ENCODE assay signal across 8 cellular contexts in genomic region chr16:72990003-72990521, GRCh38. TPM values are rescaled to one million over a fixed set of nuclear protein-coding genes. Genes with fewer than 3 reads are reported as not detected.
DNase-seq lines count a peak whose midpoint lies in the region; TF ChIP-seq lines count a peak whose summit lies in the region.

No MANE protein-coding gene starts in this region.

- peaks cover 2% of the 10 kb centered on the region for H3K27me3 Mint-ChIP-seq in activated CD4-positive, alpha-beta T cell treated with anti-CD3 and anti-CD28 coated beads, Interleukin-2, amount 10 ng/mL, durations not matched to agents 7 days and 5 days

- H3K27ac ChIP-seq in mesodermal cell (ENCODE audit: low read depth, low read length, severe bottlenecking) = peak overlapping the region; percentile 96

- H3K9me3 Mint-ChIP-seq in activated CD4-positive, alpha-beta T cell treated with anti-CD3 and anti-CD28 coated beads, Interleukin-2, amount 10 ng/mL, durations not matched to agents 7 days and 5 days = no peaks in the 10 kb centered on the region

- H3K4me1 ChIP-seq in mesodermal cell (ENCODE audit: control insufficient read depth, insufficient read depth, low read length, poor library complexity, severe bottlenecking) = peaks cover 62% of the 10 kb centered on the region

- CTCF ChIA-PET in activated CD4-positive, alpha-beta T cell treated with anti-CD3 and anti-CD28 coated beads, Interleukin-2, amount 10 ng/mL, durations not matched to agents 7 days and 5 days (lab: Charles Lee) = no interaction called here

- H3K4me1 Mint-ChIP-seq in activated CD4-positive, alpha-beta T cell treated with anti-CD3 and anti-CD28 coated beads, Interleukin-2, amount 10 ng/mL, durations not matched to agents 7 days and 5 days = no peaks in the 10 kb centered on the region

- no peak for TF ChIP-seq CTCF in cardiac fibroblast (IDR thresholded peaks at IDR 0.05; ENCODE audit: low read depth, low read length)

- H3K9me3 ChIP-seq in mesodermal cell (ENCODE audit: control insufficient read depth, low read length) = no peaks in the 10 kb centered on the region

- no peak overlapping the region for H3K4me3 Mint-ChIP-seq in activated CD4-positive, alpha-beta T cell treated with anti-CD3 and anti-CD28 coated beads, Interleukin-2, amount 10 ng/mL, durations not matched to agents 7 days and 5 days

- 22 to 33% methylated on average over 10 to 13 of the region's 17 CpGs for WGBS in mesodermal cell (ENCODE audit: insufficient coverage in 2 of 2), 2 experiments

- POLR2A ChIA-PET in activated CD4-positive, alpha-beta T cell treated with anti-CD3 and anti-CD28 coated beads, Interleukin-2, amount 10 ng/mL, durations not matched to agents 7 days and 5 days (lab: Charles Lee) = no interaction called here

- DNase-seq in A172 (ENCODE audit: low spot score) (peak; percentile 84), HK-2 (ENCODE audit: unreplicated experiment) (peak; percentile 60), cardiac fibroblast (ENCODE audit: low read depth in 2 of 2) (peak; percentile 72 to 83), NCI-H187 treated with DMSO at 0.1 percent for 48 hours (lab: John Stamatoyannopoulos, UW) (no peak), NCI-H2171 treated with DMSO at 0.1 percent for 48 hours (lab: John Stamatoyannopoulos, UW) (no peak), globus pallidus (ENCODE audit: low spot score) (no peak)
- no peak for DNase-seq in activated CD4-positive, alpha-beta T cell treated with anti-CD3 and anti-CD28 coated beads, Interleukin-2, amount 10 ng/mL, durations not matched to agents 7 days and 5 days

- H3K27ac Mint-ChIP-seq in activated CD4-positive, alpha-beta T cell treated with anti-CD3 and anti-CD28 coated beads, Interleukin-2, amount 10 ng/mL, durations not matched to agents 7 days and 5 days = no peak overlapping the region

- no peaks in the 10 kb centered on the region for H3K36me3 ChIP-seq in mesodermal cell (ENCODE audit: control insufficient read depth, insufficient read depth, low read length)

- peak overlapping the region; percentile 19 to 35 for H3K4me3 ChIP-seq in cardiac fibroblast (replicated peaks in 1 of 2; ENCODE audit: low read depth in 2 of 2, low read length in 2 of 2)
- peak overlapping the region; percentile 3 for H3K4me3 ChIP-seq in mesodermal cell (ENCODE audit: extremely low read depth, insufficient read depth, low read length, poor library complexity, severe bottlenecking)

- no peaks in the 10 kb centered on the region for H3K36me3 Mint-ChIP-seq in activated CD4-positive, alpha-beta T cell treated with anti-CD3 and anti-CD28 coated beads, Interleukin-2, amount 10 ng/mL, durations not matched to agents 7 days and 5 days (ENCODE audit: low read depth)

RNA-seq across cellular contexts. Expression of gene ZFHX3, which starts 57.9 kb away (rescaled TPM):
- total RNA-seq in A172 (2014; rRNA removed; shearing (Covaris generic)) = 2.4 and 2.5 TPM in 2 replicates
- 5.9 TPM for polyA plus RNA-seq in mesodermal cell (2013, experiment 1 of 2)
- 4.4 TPM for polyA plus RNA-seq in mesodermal cell (2013, experiment 2 of 2)
- 1 to 10 TPM; 1.5 to 1.6 TPM for total RNA-seq in activated CD4-positive, alpha-beta T cell treated with anti-CD3 and anti-CD28 coated beads, Interleukin-2, amount 10 ng/mL, durations not matched to agents 7 days and 5 days

Comparison
In these comparisons a context has a peak if more than half of its experiments do, and no peak if none do; other contexts are left out.
1. DNase-seq: peak in A172 (single experiment), HK-2 (single experiment) and cardiac fibroblast (2 of 2); none in activated CD4-positive, alpha-beta T cell treated with anti-CD3 and anti-CD28 coated beads, Interleukin-2, amount 10 ng/mL, durations not matched to agents 7 days and 5 days (single experiment), NCI-H187 treated with DMSO at 0.1 percent for 48 hours (single experiment), NCI-H2171 treated with DMSO at 0.1 percent for 48 hours (single experiment) and globus pallidus (single experiment).